26 cellular contexts compared by ENCODE assay signal in genomic region chr10:63586048-63586447, GRCh38.
"Had no signal": no experiment of that assay in that cellular context is flagged by ENCODE, and none has a peak within 500 bp of the region (broad histone marks: within the 10 kb centered on the region; RNA-seq: fewer than 3 reads in every experiment).

No MANE protein-coding gene starts in this region.

- H3K27ac Mint-ChIP-seq: activated B cell treated with CpG ODN at 0.5 μM for 24 hours; activated naive CD8-positive, alpha-beta T cell; activated T-helper 2 cell treated with anti-CD3 and anti-CD28 coated beads, Interferon-gamma antibody, Interleukin-2, Interleukin-4, amounts not matched to agents 10 μg/mL and 5 μg/mL and 100 μg/mL, durations not matched to agents 14 hours and 24 hours and 36 hours; natural killer cell treated with Interleukin-12 subunit alpha and Interleukin-12 subunit beta and Interleukin-15 and Interleukin-18, amount 100 ng/mL, for 72 hours; stimulated activated effector memory CD8-positive, alpha-beta T cell treated with anti-CD3 and anti-CD28 coated beads, Interleukin-12 subunit alpha, Interleukin-12 subunit beta, amount 100 ng/mL, for 72 hours; stimulated activated naive CD8-positive, alpha-beta T cell treated with anti-CD3 and anti-CD28 coated beads, Interleukin-15, amount 100 ng/mL, for 72 hours had no signal

- H3K4me1 ChIP-seq: prostate gland had no signal

- H3K36me3 Mint-ChIP-seq: natural killer cell treated with Interleukin-12 subunit alpha and Interleukin-12 subunit beta and Interleukin-15 and Interleukin-18, amount 100 ng/mL, for 72 hours; stimulated activated effector memory CD8-positive, alpha-beta T cell treated with anti-CD3 and anti-CD28 coated beads, Interleukin-12 subunit alpha, Interleukin-12 subunit beta, amount 100 ng/mL, for 72 hours had no signal

- H3K4me1 Mint-ChIP-seq: activated B cell treated with CpG ODN at 0.5 μM for 24 hours; stimulated activated naive CD8-positive, alpha-beta T cell treated with anti-CD3 and anti-CD28 coated beads, Interleukin-15, amount 100 ng/mL, for 72 hours had no signal

- FAIRE-seq: astrocyte, frontal cortex had no signal

- DNase-seq: activated B cell treated with CpG ODN at 0.5 μM for 24 hours; activated CD4-positive, alpha-beta T cell treated with anti-CD3 and anti-CD28 coated beads for 4 hours; activated CD4-positive, alpha-beta T cell treated with anti-CD3 and anti-CD28 coated beads, Interleukin-2, amount 50 U/mL, for 48 hours; activated CD8-positive, alpha-beta memory T cell treated with anti-CD3 and anti-CD28 coated beads, Interleukin-2, amount 50 U/mL, for 48 hours; activated naive CD4-positive, alpha-beta T cell; activated T-cell treated with anti-CD3 and anti-CD28 coated beads, Interleukin-2, amount 50 U/mL, for 4 hours; cerebellar nuclear complex; glutamatergic neuron; hippocampal formation; left ventricle myocardium superior; midbrain; ovary; stimulated activated CD4-positive, alpha-beta T cell treated with anti-CD3 and anti-CD28 coated beads, Interleukin-12 subunit alpha, Interleukin-12 subunit beta, amount 100 ng/mL, for 4 hours; stimulated activated naive CD8-positive, alpha-beta T cell treated with anti-CD3 and anti-CD28 coated beads, Interleukin-15, amount 100 ng/mL, for 72 hours; T1000; tibial artery had no signal

- H3K27ac ChIP-seq: coronary artery, neutrophil, ovary, prostate gland, right atrium auricular region had no signal

- H3K9me3 ChIP-seq: neutrophil, ovary, prostate gland, right atrium auricular region, tibial artery had no signal

- H3K9me3 Mint-ChIP-seq: activated B cell treated with CpG ODN at 0.5 μM for 24 hours; activated T-cell treated with anti-CD3 and anti-CD28 coated beads, Interleukin-2, amount 50 U/mL, for 4 hours; activated T-helper 2 cell treated with anti-CD3 and anti-CD28 coated beads, Interferon-gamma antibody, Interleukin-2, Interleukin-4, amounts not matched to agents 10 μg/mL and 5 μg/mL and 100 μg/mL, durations not matched to agents 14 hours and 24 hours and 36 hours; natural killer cell treated with Interleukin-12 subunit alpha and Interleukin-12 subunit beta and Interleukin-15 and Interleukin-18, amount 100 ng/mL, for 72 hours; stimulated activated effector memory CD8-positive, alpha-beta T cell treated with anti-CD3 and anti-CD28 coated beads, Interleukin-12 subunit alpha, Interleukin-12 subunit beta, amount 100 ng/mL, for 72 hours; stimulated activated naive CD8-positive, alpha-beta T cell treated with anti-CD3 and anti-CD28 coated beads, Interleukin-15, amount 100 ng/mL, for 72 hours had no signal

- H3K36me3 ChIP-seq: neutrophil, ovary, prostate gland, right atrium auricular region, tibial artery had no signal

- H3K4me3 ChIP-seq: coronary artery, ovary, prostate gland, right atrium auricular region, tibial artery had no signal

- H3K27me3 ChIP-seq: neutrophil, ovary, right atrium auricular region, tibial artery had no signal

- ATAC-seq: activated T-cell treated with anti-CD3 and anti-CD28 coated beads, Interleukin-2, amount 50 U/mL, for 4 hours; left ventricle myocardium superior; natural killer cell treated with Interleukin-12 subunit alpha and Interleukin-12 subunit beta and Interleukin-15 and Interleukin-18, amount 100 ng/mL, for 72 hours; stimulated activated effector memory CD8-positive, alpha-beta T cell treated with anti-CD3 and anti-CD28 coated beads, Interleukin-12 subunit alpha, Interleukin-12 subunit beta, amount 100 ng/mL, for 72 hours; stimulated activated naive CD8-positive, alpha-beta T cell treated with anti-CD3 and anti-CD28 coated beads, Interleukin-15, amount 100 ng/mL, for 72 hours had no signal

- H3K4me3 Mint-ChIP-seq: activated B cell treated with CpG ODN at 0.5 μM for 24 hours; activated naive CD8-positive, alpha-beta T cell; activated T-cell treated with anti-CD3 and anti-CD28 coated beads, Interleukin-2, amount 50 U/mL, for 4 hours; natural killer cell treated with Interleukin-12 subunit alpha and Interleukin-12 subunit beta and Interleukin-15 and Interleukin-18, amount 100 ng/mL, for 72 hours; stimulated activated effector memory CD8-positive, alpha-beta T cell treated with anti-CD3 and anti-CD28 coated beads, Interleukin-12 subunit alpha, Interleukin-12 subunit beta, amount 100 ng/mL, for 72 hours; stimulated activated naive CD8-positive, alpha-beta T cell treated with anti-CD3 and anti-CD28 coated beads, Interleukin-15, amount 100 ng/mL, for 72 hours had no signal

- H3K27me3 Mint-ChIP-seq: activated B cell treated with CpG ODN at 0.5 μM for 24 hours; activated naive CD8-positive, alpha-beta T cell; natural killer cell treated with Interleukin-12 subunit alpha and Interleukin-12 subunit beta and Interleukin-15 and Interleukin-18, amount 100 ng/mL, for 72 hours; stimulated activated naive CD8-positive, alpha-beta T cell treated with anti-CD3 and anti-CD28 coated beads, Interleukin-15, amount 100 ng/mL, for 72 hours had no signal
